22 cellular contexts compared by ENCODE assay signal in the genomic region with DNA sequence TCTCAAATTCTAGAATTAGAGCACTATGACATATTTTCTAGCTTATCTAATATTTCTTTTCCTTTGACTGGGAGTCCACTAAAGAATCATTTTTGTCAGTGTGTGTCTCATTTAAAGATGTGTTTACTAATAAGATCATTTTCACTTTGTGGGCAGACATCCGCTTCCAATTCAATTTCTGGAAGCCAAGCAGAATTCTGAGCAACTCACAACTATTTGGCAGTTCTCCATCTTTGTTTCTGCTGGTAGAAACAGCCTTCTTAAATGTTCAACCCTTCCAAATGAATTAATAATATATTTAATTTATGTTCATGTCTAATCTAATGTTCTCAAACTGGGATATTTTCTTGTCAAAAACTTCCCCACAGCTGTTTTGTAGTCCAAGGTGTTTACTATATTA.
"Had no signal": no experiment of that assay in that cellular context is flagged by ENCODE, and none has a peak within 500 bp of the region (broad histone marks: within the 10 kb centered on the region; RNA-seq: fewer than 3 reads in every experiment).

No MANE protein-coding gene starts in this region.

- H3K9me3 ChIP-seq: colonic mucosa, heart right ventricle, testis, uterus had no signal

- H3K27me3 ChIP-seq: colonic mucosa, dorsolateral prefrontal cortex, heart right ventricle, testis, uterus had no signal

- H3K4me3 ChIP-seq: colonic mucosa, dorsolateral prefrontal cortex, heart right ventricle, testis, uterus had no signal

- H3K4me1 ChIP-seq: colonic mucosa, uterus had no signal

- H3K27ac ChIP-seq: colonic mucosa, dorsolateral prefrontal cortex, testis, VCaP had no signal

- ATAC-seq: stimulated activated naive CD8-positive, alpha-beta T cell treated with anti-CD3 and anti-CD28 coated beads, Interleukin-15, Interleukin-2, amounts not matched to agents 100 U/mL and 50 U/mL, for 24 hours had no signal

- H3K36me3 ChIP-seq: colonic mucosa, heart right ventricle, uterus had no signal

- DNase-seq: activated CD4-positive, alpha-beta T cell treated with anti-CD3 and anti-CD28 coated beads for 4 hours; activated CD4-positive, alpha-beta T cell treated with anti-CD3 and anti-CD28 coated beads, Interleukin-2, amount 50 U/mL, for 4 hours; activated CD8-positive, alpha-beta memory T cell treated with anti-CD3 and anti-CD28 coated beads for 24 hours; activated CD8-positive, alpha-beta memory T cell treated with anti-CD3 and anti-CD28 coated beads, Interleukin-2, amount 50 U/mL, for 4 hours; activated effector memory CD4-positive, alpha-beta T cell treated with anti-CD3 and anti-CD28 coated beads, Interleukin-2, amount 50 U/mL, for 16 hours; activated naive CD4-positive, alpha-beta T cell treated with anti-CD3 and anti-CD28 coated beads for 36 hours; activated naive CD8-positive, alpha-beta T cell treated with anti-CD3 and anti-CD28 coated beads for 36 hours; activated T-cell treated with anti-CD3 and anti-CD28 coated beads, Interleukin-2, amount 50 U/mL, for 1 hour; amniotic stem cell; colonic mucosa; dorsolateral prefrontal cortex; effector memory CD4-positive, alpha-beta T cell; erythroblast; heart right ventricle; left ventricle myocardium superior; posterior cingulate gyrus; right cardiac atrium; stimulated activated CD4-positive, alpha-beta T cell treated with anti-CD3 and anti-CD28 coated beads, Interleukin-2, amount 100 ng/mL, for 48 hours; stimulated activated naive CD8-positive, alpha-beta T cell treated with anti-CD3 and anti-CD28 coated beads, Interleukin-15, Interleukin-2, amounts not matched to agents 100 U/mL and 50 U/mL, for 24 hours; testis; uterus had no signal
